ENCODE assay signal across 24 cellular contexts in the genomic region with DNA sequence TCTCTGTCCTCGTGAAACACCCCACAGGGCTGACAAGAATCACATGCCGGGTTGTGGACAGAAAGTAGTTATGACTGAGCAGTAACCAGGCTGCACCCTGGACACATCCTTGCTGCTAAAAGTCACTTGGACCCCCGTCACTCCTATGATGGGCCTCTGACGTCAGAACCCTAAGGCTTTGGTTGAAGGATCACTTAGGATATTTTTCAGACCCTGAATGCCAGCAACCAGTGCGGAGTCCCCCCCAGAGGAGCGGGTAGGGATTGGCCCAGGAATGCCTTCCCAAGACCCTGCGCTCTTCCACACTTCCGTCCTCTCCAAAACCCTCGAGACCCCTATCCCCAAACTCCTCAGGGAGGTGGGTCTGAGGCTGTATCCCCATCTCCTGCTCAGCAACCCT. TPM values are rescaled to one million over a fixed set of nuclear protein-coding genes. Genes with fewer than 3 reads are reported as not detected.
DNase-seq lines count a peak whose midpoint lies in the region; ATAC-seq and TF ChIP-seq lines count a peak whose summit lies in the region.
"Had no signal": no experiment of that assay in that cellular context is flagged by ENCODE, and none has a peak within 500 bp of the region (broad histone marks: within the 10 kb centered on the region; RNA-seq: fewer than 3 reads in every experiment).

No MANE protein-coding gene starts in this region.

- H3K36me3 Mint-ChIP-seq in activated naive CD4-positive, alpha-beta T cell treated with anti-CD3 and anti-CD28 coated beads, Interleukin-2, amount 10 ng/mL, durations not matched to agents 7 days and 5 days, result no peaks in the 10 kb centered on the region
- no peaks in the 10 kb centered on the region for H3K36me3 Mint-ChIP-seq in chondrocyte (ENCODE audit: low read depth)

- ATAC-seq in right lobe of liver, result no peak
- ATAC-seq in activated CD4-positive, CD25-positive, alpha-beta regulatory T cell treated with anti-CD3 and anti-CD28 coated beads, Interleukin-2, amount 50 U/mL, for 24 hours, result no peak

- H3K4me3 ChIP-seq in right lobe of liver (no peak overlapping the region), tibial artery (no peak overlapping the region), A673 (ENCODE audit: low read depth, low read length, poor library complexity, severe bottlenecking) (no peak overlapping the region)
- H3K4me3 ChIP-seq: MG63, PC-9 had no signal

- H3K27me3 Mint-ChIP-seq in activated naive CD4-positive, alpha-beta T cell treated with anti-CD3 and anti-CD28 coated beads, Interleukin-2, amount 10 ng/mL, durations not matched to agents 7 days and 5 days, result peaks cover 16% of the 10 kb centered on the region
- peaks cover 63% of the 10 kb centered on the region for H3K27me3 Mint-ChIP-seq in chondrocyte (ENCODE audit: low read depth)

- WGBS in right lobe of liver (ENCODE audit: insufficient coverage, low coverage, low lambda C conversion rate, missing lambda C conversion rate), result 43% methylated on average over 4 of the region's 9 CpGs

- TF ChIP-seq CTCF in chondrocyte (IDR thresholded peaks at IDR 0.05), result no peak
- TF ChIP-seq CTCF in right lobe of liver (IDR thresholded peaks at IDR 0.05), result no peak
- no peak for TF ChIP-seq CTCF in tibial artery (IDR thresholded peaks at IDR 0.05)
- no peak for TF ChIP-seq CTCF in A673 (conservative IDR thresholded peaks at IDR 0.05; ENCODE audit: low read depth, low read length)

- no peaks in the 10 kb centered on the region for H3K4me1 Mint-ChIP-seq in activated naive CD4-positive, alpha-beta T cell treated with anti-CD3 and anti-CD28 coated beads, Interleukin-2, amount 10 ng/mL, durations not matched to agents 7 days and 5 days
- H3K4me1 Mint-ChIP-seq in chondrocyte (ENCODE audit: low read depth), result no peaks in the 10 kb centered on the region

- BruUV-seq in A673 (replicated peaks; lab: Mats Ljungman, UMichigan), result no TSS peak

- DNase-seq in activated naive CD4-positive, alpha-beta T cell treated with anti-CD3 and anti-CD28 coated beads, Interleukin-2, amount 10 ng/mL, durations not matched to agents 7 days and 5 days, result peak; percentile 17
- DNase-seq in activated naive CD4-positive, alpha-beta T cell (lab: John Stamatoyannopoulos, UW), result no peak
- DNase-seq in chondrocyte (ENCODE audit: low spot score), result peak; percentile 29
- DNase-seq in right lobe of liver, result peak; percentile 3 to 33 (median 22)
- peak; percentile 2 to 25 for DNase-seq in tibial artery
- no peak for DNase-seq in NOMO-1 (lab: John Stamatoyannopoulos, UW; ENCODE audit: unreplicated experiment in 2 of 2)
- no peak for DNase-seq in A673 (ENCODE audit: low spot score)
- DNase-seq: 8988T; Calu3; DMS53; GOT3; HCEC 1CT; IMR-90; KG1; MG63; NCI-H2029; NCI-H446 treated with DMSO at 0.1 percent for 48 hours; NCI-H526; NCI-H82; NK-92 treated with Interleukin-12 subunit alpha and Interleukin-12 subunit beta, amount 100 ng/mL, for 24 hours; PC-9; SHP77 treated with DMSO at 0.1 percent for 48 hours had no signal

- TF ChIP-seq POLR2A in right lobe of liver (IDR thresholded peaks at IDR 0.05), result no peak

- no peaks in the 10 kb centered on the region for H3K4me1 ChIP-seq in right lobe of liver
- H3K4me1 ChIP-seq in tibial artery, result no peaks in the 10 kb centered on the region
- no peaks in the 10 kb centered on the region for H3K4me1 ChIP-seq in A673 (ENCODE audit: insufficient read depth, low read length, poor library complexity, severe bottlenecking)

- H3K27ac Mint-ChIP-seq in activated naive CD4-positive, alpha-beta T cell treated with anti-CD3 and anti-CD28 coated beads, Interleukin-2, amount 10 ng/mL, durations not matched to agents 7 days and 5 days, result no peak overlapping the region
- no peak overlapping the region for H3K27ac Mint-ChIP-seq in chondrocyte (ENCODE audit: unreplicated experiment)

- no peaks in the 10 kb centered on the region for H3K36me3 ChIP-seq in right lobe of liver
- H3K36me3 ChIP-seq in tibial artery, result no peaks in the 10 kb centered on the region
- no peaks in the 10 kb centered on the region for H3K36me3 ChIP-seq in A673 (ENCODE audit: insufficient read depth, low read length, poor library complexity, severe bottlenecking)
- H3K36me3 ChIP-seq: MG63 had no signal

- H3K27ac ChIP-seq in right lobe of liver (no peak overlapping the region), tibial artery (no peak overlapping the region), A673 (ENCODE audit: low read depth, low read length, poor library complexity, severe bottlenecking) (no peak overlapping the region)
- H3K27ac ChIP-seq: PC-9 had no signal

- CTCF ChIA-PET in activated naive CD4-positive, alpha-beta T cell treated with anti-CD3 and anti-CD28 coated beads, Interleukin-2, amount 10 ng/mL, durations not matched to agents 7 days and 5 days (lab: Charles Lee), result no interaction called here
- CTCF ChIA-PET in A673 (lab: Charles Lee), result no interaction called here

- no peak overlapping the region for H3K4me3 Mint-ChIP-seq in activated naive CD4-positive, alpha-beta T cell treated with anti-CD3 and anti-CD28 coated beads, Interleukin-2, amount 10 ng/mL, durations not matched to agents 7 days and 5 days
- no peak overlapping the region for H3K4me3 Mint-ChIP-seq in chondrocyte (ENCODE audit: unreplicated experiment)

- H3K9me3 ChIP-seq in right lobe of liver, result no peaks in the 10 kb centered on the region
- no peaks in the 10 kb centered on the region for H3K9me3 ChIP-seq in tibial artery
- H3K9me3 ChIP-seq in A673 (ENCODE audit: low read depth, low read length, poor library complexity, severe bottlenecking), result no peaks in the 10 kb centered on the region
- H3K9me3 ChIP-seq: MG63 had no signal

- POLR2A ChIA-PET in A673 (lab: Charles Lee; ENCODE audit: low non-redundant PET), result no interaction called here

- intact Hi-C loops in right lobe of liver (cut with DNase I) (no loop called here), tibial artery (cut with DNase I; ENCODE audit: low total_unique reads) (no loop called here), A673 (cut with micrococcal nuclease; ENCODE audit: unreplicated experiment) (loop anchor here (10.0 kb wide), 1 partner anchor 236 kb away; no protein-coding TSS in a partner anchor)

- H3K27me3 ChIP-seq in right lobe of liver (no peaks in the 10 kb centered on the region), tibial artery (peaks cover 0 to 48% of the 10 kb centered on the region in 2 donors), A673 (replicated peaks; ENCODE audit: insufficient read depth, low read depth, low read length, poor library complexity) (peaks cover 59% of the 10 kb centered on the region)
- H3K27me3 ChIP-seq: MG63 had no signal

- no peaks in the 10 kb centered on the region for H3K9me3 Mint-ChIP-seq in activated naive CD4-positive, alpha-beta T cell treated with anti-CD3 and anti-CD28 coated beads, Interleukin-2, amount 10 ng/mL, durations not matched to agents 7 days and 5 days
- H3K9me3 Mint-ChIP-seq in chondrocyte (ENCODE audit: low read depth), result no peaks in the 10 kb centered on the region

RNA-seq across cellular contexts. Expression of gene CFAP46, which starts 52.1 kb away (rescaled TPM):
- total RNA-seq in chondrocyte, result 0.49 to 0.92 TPM (median 0.89 TPM) in 3 replicates
- under 1 TPM; 0.16 to 0.67 (median 0.32) TPM for total RNA-seq in right lobe of liver
- total RNA-seq in A673 (2021), result 1.3 and 1.9 TPM in 2 replicates
- total RNA-seq: Calu3, PC-9, RPMI7951 had no signal

Comparison
In these comparisons a context has a peak if more than half of its experiments do, and no peak if none do; other contexts are left out.
1. DNase-seq: peak in activated naive CD4-positive, alpha-beta T cell treated with anti-CD3 and anti-CD28 coated beads, Interleukin-2, amount 10 ng/mL, durations not matched to agents 7 days and 5 days (single experiment), chondrocyte (single experiment), right lobe of liver (3 of 3) and tibial artery (2 of 2); none in activated naive CD4-positive, alpha-beta T cell (0 of 4), NOMO-1 (0 of 2) and A673 (single experiment).